ENCODE assay signal across 16 cellular contexts in the genomic region with DNA sequence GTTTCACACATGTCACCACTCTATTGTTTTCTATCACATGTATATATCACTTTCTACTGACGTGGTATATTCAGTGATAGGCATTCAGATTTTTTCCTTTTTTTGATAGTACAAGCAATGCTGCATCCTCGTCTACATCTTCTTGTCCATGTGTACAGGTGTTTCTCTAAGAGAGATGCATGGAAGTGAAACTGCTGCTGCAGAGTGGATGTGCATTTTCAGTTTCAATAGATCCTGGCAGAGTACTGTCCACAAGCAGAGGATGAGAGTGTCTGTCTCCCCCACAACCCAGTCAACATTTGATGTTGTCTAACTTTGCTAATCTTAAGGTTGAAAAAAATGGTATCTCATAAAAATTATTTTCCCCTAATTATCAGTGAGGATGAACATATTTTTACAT.
DNase-seq lines count a peak whose midpoint lies in the region; ATAC-seq lines count a peak whose summit lies in the region.
"Had no signal": no experiment of that assay in that cellular context is flagged by ENCODE, and none has a peak within 500 bp of the region (broad histone marks: within the 10 kb centered on the region; RNA-seq: fewer than 3 reads in every experiment).

No MANE protein-coding gene starts in this region.

- no peak for DNase-seq in activated T-cell treated with anti-CD3 and anti-CD28 coated beads, Interleukin-2, amount 50 U/mL, for 48 hours
- no peak for DNase-seq in amygdala (lab: John Stamatoyannopoulos, UW)
- no peak for DNase-seq in stimulated activated naive CD4-positive, alpha-beta T cell treated with Interleukin-2 at 50 U/mL for 16 hours (lab: John Stamatoyannopoulos, UW)
- DNase-seq: activated effector memory CD4-positive, alpha-beta T cell treated with anti-CD3 and anti-CD28 coated beads, Interleukin-2, amount 50 U/mL, for 16 hours; CD4-positive, alpha-beta memory T cell; H7; midbrain; NCI-H1930; NCI-H526; nucleus accumbens; Peyer's patch had no signal

- ATAC-seq in GM18498 (IDR thresholded peaks at IDR 0.05; ENCODE audit: unreplicated experiment) = peak; percentile 68
- peak; percentile 90 for ATAC-seq in GM19395 (IDR thresholded peaks at IDR 0.05; ENCODE audit: unreplicated experiment)
- peak; percentile 85 for ATAC-seq in HG02852 (IDR thresholded peaks at IDR 0.05; ENCODE audit: unreplicated experiment)
- ATAC-seq in HG03460 (IDR thresholded peaks at IDR 0.05; ENCODE audit: unreplicated experiment) = peak; percentile 81
- no peak for ATAC-seq in esophagus mucosa
